ENCODE assay signal across 8 cellular contexts in genomic region chr2:54455584-54456525, GRCh38. TPM values are rescaled to one million over a fixed set of nuclear protein-coding genes. Genes with fewer than 3 reads are reported as not detected.
A peak's percentile ranks its signal among the peaks of the same experiment; 100 is the strongest.
DNase-seq lines count a peak whose midpoint lies in the region; TF ChIP-seq lines count a peak whose summit lies in the region.

Gene SPTBN1, plus strand, starts transcription at chr2:54456327. Its CDS starts 70,092 bp downstream, at chr2:54526419.

- no peaks in the 10 kb centered on the region for H3K36me3 Mint-ChIP-seq in MCF 10A (ENCODE audit: insufficient read depth, unreplicated experiment)

- H3K4me3 ChIP-seq in iPS DF 6.9 (ENCODE audit: low read length) = peak within 1 kb of the TSS; percentile 98

- TF ChIP-seq POLR2A in GM18526 (IDR thresholded peaks at IDR 0.05; ENCODE audit: extremely low read depth, insufficient read length) = peak; percentile 22

- H3K27ac ChIP-seq in iPS DF 6.9 (ENCODE audit: low read length) = no peak within 1 kb of the TSS

- in situ Hi-C loops in KBM-7 (cut with MboI; ENCODE audit: low pct_unique_long_range_greater_than_20kb, low sequenced_read_pairs) = no loop called here

- H3K4me3 Mint-ChIP-seq in MCF 10A (ENCODE audit: unreplicated experiment) = peak within 1 kb of the TSS; percentile 76

- intact Hi-C loops in MCF 10A (cut with micrococcal nuclease) = no loop called here

- H3K9me3 ChIP-seq in iPS DF 6.9 (ENCODE audit: control insufficient read depth, insufficient read depth, low read length) = no peaks in the 10 kb centered on the region

- BruUV-seq in MCF 10A (replicated peaks; lab: Mats Ljungman, UMichigan) = no TSS peak

- POLR2A ChIA-PET in MCF 10A (lab: Yijun Ruan, JAX) = no interaction called here

- no peak for TF ChIP-seq CTCF in MCF 10A (IDR thresholded peaks at IDR 0.05; ENCODE audit: unreplicated experiment)

- DNase-seq in AG08395 (ENCODE audit: low spot score) = peak; percentile 95
- peak; percentile 45 for DNase-seq in KBM-7
- DNase-seq in SK-N-DZ (ENCODE audit: low spot score) = peak; percentile 89
- peak; percentile 44 for DNase-seq in MCF 10A (ENCODE audit: unreplicated experiment)
- DNase-seq in iPS DF 6.9 (ENCODE audit: low read depth, low spot score) = no peak
- peak; percentile 95 for DNase-seq in putamen (ENCODE audit: low spot score)
- no peak for DNase-seq in SIG-M5 (lab: John Stamatoyannopoulos, UW)

- no peaks in the 10 kb centered on the region for H3K9me3 Mint-ChIP-seq in MCF 10A (ENCODE audit: unreplicated experiment)

- no peak within 1 kb of the TSS for H3K27ac Mint-ChIP-seq in MCF 10A (ENCODE audit: low read depth, unreplicated experiment)

- CTCF ChIA-PET in MCF 10A (lab: Yijun Ruan, JAX) = no interaction called here

- no peaks in the 10 kb centered on the region for H3K36me3 ChIP-seq in iPS DF 6.9 (ENCODE audit: control insufficient read depth, insufficient read depth, low read length)

- H3K27me3 ChIP-seq in iPS DF 6.9 (ENCODE audit: control insufficient read depth, insufficient read depth, low read length) = no peaks in the 10 kb centered on the region

- H3K27me3 Mint-ChIP-seq in MCF 10A (ENCODE audit: insufficient read depth, unreplicated experiment) = no peaks in the 10 kb centered on the region

- no peaks in the 10 kb centered on the region for H3K4me1 Mint-ChIP-seq in MCF 10A (ENCODE audit: insufficient read depth, unreplicated experiment)

- no CpG with 5 or more reads among the region's 88 CpGs for WGBS in iPS DF 6.9 (ENCODE audit: insufficient coverage, insufficient read length)

- H3K4me1 ChIP-seq in iPS DF 6.9 (ENCODE audit: control insufficient read depth, insufficient read depth, low read length) = no peaks in the 10 kb centered on the region

RNA-seq across cellular contexts. Expression of gene SPTBN1, which starts in this region (rescaled TPM):
- polyA plus RNA-seq in SK-N-DZ (2014; cell fraction: cytosol; rRNA removed) = 45.3 and 49.7 TPM in 2 replicates
- polyA plus RNA-seq in SK-N-DZ (2014; cell fraction: nucleus; rRNA removed) = 44.3 and 68.7 TPM in 2 replicates
- 148 and 171 TPM in 2 replicates for total RNA-seq in MCF 10A (2022)

Comparison
In these comparisons a context has a peak if more than half of its experiments do, and no peak if none do; other contexts are left out.
1. DNase-seq: peak in AG08395 (single experiment), KBM-7 (single experiment), SK-N-DZ (single experiment), MCF 10A (single experiment) and putamen (single experiment); none in iPS DF 6.9 (single experiment) and SIG-M5 (single experiment).